33 cellular contexts compared by ENCODE assay signal in genomic region chr21:22138297-22139016, GRCh38.
"Had no signal": no experiment of that assay in that cellular context is flagged by ENCODE, and none has a peak within 500 bp of the region (broad histone marks: within the 10 kb centered on the region; RNA-seq: fewer than 3 reads in every experiment).

No MANE protein-coding gene starts in this region.

- H3K27ac ChIP-seq: adrenal gland, ascending aorta, body of pancreas, brain microvascular endothelial cell, breast epithelium, cardiac muscle cell had no signal

- DNase-seq: activated effector memory CD4-positive, alpha-beta T cell treated with anti-CD3 and anti-CD28 coated beads, Interleukin-2, amount 50 U/mL, for 16 hours; activated effector memory CD4-positive, alpha-beta T cell treated with Interleukin-2 at 50 U/mL for 16 hours; activated gamma-delta T cell; activated gamma-delta T cell treated with Interleukin-2 at 50 U/mL for 16 hours; activated naive CD4-positive, alpha-beta T cell; activated naive CD4-positive, alpha-beta T cell treated with anti-CD3 and anti-CD28 coated beads for 36 hours; activated naive CD4-positive, alpha-beta T cell treated with anti-CD3 and anti-CD28 coated beads, Interleukin-2, amount 10 ng/mL, durations not matched to agents 7 days and 5 days; activated naive CD4-positive, alpha-beta T cell treated with anti-CD3 and anti-CD28 coated beads, Interleukin-2, amount 50 U/mL, for 16 hours; activated naive CD4-positive, alpha-beta T cell treated with Interleukin-2 at 50 U/mL for 16 hours; activated naive CD8-positive, alpha-beta T cell treated with anti-CD3 and anti-CD28 coated beads for 36 hours; activated naive CD8-positive, alpha-beta T cell treated with anti-CD3 and anti-CD28 coated beads, Interleukin-2, amount 10 ng/mL, durations not matched to agents 7 days and 5 days; activated naive CD8-positive, alpha-beta T cell treated with anti-CD3 and anti-CD28 coated beads, Interleukin-2, amount 50 U/mL, for 24 hours; activated T-cell treated with anti-CD3 and anti-CD28 coated beads, Interleukin-2, amount 50 U/mL, for 24 hours; activated T-cell treated with anti-CD3 and anti-CD28 coated beads, Interleukin-2, amount 50 U/mL, for 4 hours; activated T-cell treated with anti-CD3 and anti-CD28 coated beads, Interleukin-2, amount 50 U/mL, for 48 hours; activated T-cell treated with anti-CD3 and anti-CD28 coated beads, Interleukin-2, amount 50 U/mL, for 72 hours; adrenal gland; amniotic stem cell; amygdala; anterior cingulate cortex; aorta; body of pancreas; brain microvascular endothelial cell; caudate nucleus; central memory CD4-positive, alpha-beta T cell; cerebellar nuclear complex had no signal

- H3K4me3 ChIP-seq: adrenal gland, ascending aorta, body of pancreas, breast epithelium, cardiac muscle cell had no signal

- ATAC-seq: activated naive CD4-positive, alpha-beta T cell treated with anti-CD3 and anti-CD28 coated beads, Interleukin-2, amount 50 U/mL, for 72 hours; activated naive CD8-positive, alpha-beta T cell treated with anti-CD3 and anti-CD28 coated beads, Interleukin-2, amount 50 U/mL, for 24 hours; activated T-cell treated with anti-CD3 and anti-CD28 coated beads, Interleukin-2, amount 50 U/mL, for 4 hours; activated T-cell treated with anti-CD3 and anti-CD28 coated beads, Interleukin-2, amount 50 U/mL, for 72 hours; activated T-helper 17 cell treated with anti-CD3 and anti-CD28 coated beads, Interleukin-2, amount 50 U/mL, for 72 hours; body of pancreas had no signal

- H3K36me3 ChIP-seq: adrenal gland, ascending aorta, brain microvascular endothelial cell, breast epithelium, cardiac muscle cell had no signal

- FAIRE-seq: astrocyte, bronchial epithelial cell had no signal

- H3K9me3 ChIP-seq: adrenal gland, ascending aorta, body of pancreas, breast epithelium had no signal

- H3K27me3 ChIP-seq: adrenal gland, ascending aorta, body of pancreas, brain microvascular endothelial cell, breast epithelium, cardiac muscle cell had no signal

- H3K4me1 ChIP-seq: adrenal gland, ascending aorta, body of pancreas, breast epithelium had no signal
